ENCODE assay signal across 24 cellular contexts in the genomic region with DNA sequence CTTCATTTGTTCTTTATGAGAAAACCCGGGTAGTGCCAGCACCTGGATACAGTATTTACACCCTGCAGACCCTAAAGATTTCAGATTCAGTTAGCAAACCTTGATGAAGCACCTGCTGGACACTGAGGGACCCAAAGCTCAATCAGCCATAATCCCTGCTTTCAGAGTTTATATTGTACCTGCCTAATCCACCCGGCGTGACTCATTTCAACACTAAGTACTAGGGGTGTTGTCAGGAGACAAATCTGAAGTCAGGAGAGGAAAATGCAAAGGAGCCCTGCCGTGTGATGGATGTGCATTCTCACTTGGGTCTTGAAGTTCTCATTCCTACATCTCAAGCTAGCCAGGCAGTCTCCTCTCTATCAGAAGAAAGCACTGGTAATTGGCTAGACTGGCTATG.
"Had no signal": no experiment of that assay in that cellular context is flagged by ENCODE, and none has a peak within 500 bp of the region (broad histone marks: within the 10 kb centered on the region; RNA-seq: fewer than 3 reads in every experiment).

No MANE protein-coding gene starts in this region.

- H3K4me3 ChIP-seq: breast epithelium, heart left ventricle, stomach, tibial nerve had no signal

- H3K27me3 Mint-ChIP-seq: activated CD4-positive, alpha-beta memory T cell treated with anti-CD3 and anti-CD28 coated beads for 36 hours; activated naive CD4-positive, alpha-beta T cell treated with anti-CD3 and anti-CD28 coated beads, Interleukin-2, amount 10 ng/mL, durations not matched to agents 7 days and 5 days; activated T-cell treated with anti-CD3 and anti-CD28 coated beads, Interleukin-2, amount 50 U/mL, for 24 hours; stimulated activated naive B cell treated with anti-CD40 and anti-IgM and Interleukin-4, amounts not matched to agents 10 μg/mL and 1 μg/mL and 100 μg/mL, for 72 hours had no signal

- H3K27ac ChIP-seq: breast epithelium, heart left ventricle, neutrophil, stomach, tibial nerve had no signal

- H3K4me3 Mint-ChIP-seq: activated CD4-positive, alpha-beta memory T cell treated with anti-CD3 and anti-CD28 coated beads for 36 hours; activated naive CD4-positive, alpha-beta T cell treated with anti-CD3 and anti-CD28 coated beads, Interleukin-2, amount 10 ng/mL, durations not matched to agents 7 days and 5 days; activated naive CD8-positive, alpha-beta T cell treated with anti-CD3 and anti-CD28 coated beads, Interleukin-2, amount 10 ng/mL, durations not matched to agents 7 days and 5 days; activated T-cell treated with anti-CD3 and anti-CD28 coated beads, Interleukin-2, amount 50 U/mL, for 24 hours; nephron; stimulated activated naive B cell treated with anti-CD40 and anti-IgM and Interleukin-4, amounts not matched to agents 10 μg/mL and 1 μg/mL and 100 μg/mL, for 72 hours had no signal

- H3K27me3 ChIP-seq: breast epithelium, heart left ventricle, neutrophil, stomach, tibial nerve had no signal

- DNase-seq: activated CD4-positive, alpha-beta memory T cell treated with anti-CD3 and anti-CD28 coated beads for 36 hours; activated CD4-positive, alpha-beta T cell treated with anti-CD3 and anti-CD28 coated beads for 48 hours; activated CD8-positive, alpha-beta memory T cell treated with anti-CD3 and anti-CD28 coated beads, Interleukin-2, amount 50 U/mL, for 48 hours; activated gamma-delta T cell; activated naive CD4-positive, alpha-beta T cell treated with anti-CD3 and anti-CD28 coated beads, Interleukin-2, amount 10 ng/mL, durations not matched to agents 7 days and 5 days; activated naive CD8-positive, alpha-beta T cell treated with anti-CD3 and anti-CD28 coated beads, Interleukin-2, amount 10 ng/mL, durations not matched to agents 7 days and 5 days; activated T-cell treated with anti-CD3 and anti-CD28 coated beads, Interleukin-2, amount 50 U/mL, for 24 hours; central memory CD4-positive, alpha-beta T cell; foreskin fibroblast; heart left ventricle; hypothalamus; immature natural killer cell; kidney; left colon; mammary epithelial cell; right cardiac atrium; stimulated activated CD4-positive, alpha-beta T cell treated with anti-CD3 and anti-CD28 coated beads, Interleukin-15, amount 100 ng/mL, for 24 hours; stimulated activated CD4-positive, alpha-beta T cell treated with anti-CD3 and anti-CD28 coated beads, Interleukin-2, amount 100 ng/mL, for 24 hours; stimulated activated naive B cell treated with anti-CD40 and anti-IgM and Interleukin-4, amounts not matched to agents 10 μg/mL and 1 μg/mL and 100 μg/mL, for 72 hours; stomach had no signal

- H3K27ac Mint-ChIP-seq: activated CD4-positive, alpha-beta memory T cell treated with anti-CD3 and anti-CD28 coated beads for 36 hours; activated naive CD4-positive, alpha-beta T cell treated with anti-CD3 and anti-CD28 coated beads, Interleukin-2, amount 10 ng/mL, durations not matched to agents 7 days and 5 days; activated naive CD8-positive, alpha-beta T cell treated with anti-CD3 and anti-CD28 coated beads, Interleukin-2, amount 10 ng/mL, durations not matched to agents 7 days and 5 days; activated T-cell treated with anti-CD3 and anti-CD28 coated beads, Interleukin-2, amount 50 U/mL, for 24 hours; nephron; stimulated activated naive B cell treated with anti-CD40 and anti-IgM and Interleukin-4, amounts not matched to agents 10 μg/mL and 1 μg/mL and 100 μg/mL, for 72 hours had no signal

- H3K9me3 Mint-ChIP-seq: activated CD4-positive, alpha-beta memory T cell treated with anti-CD3 and anti-CD28 coated beads for 36 hours; activated naive CD8-positive, alpha-beta T cell treated with anti-CD3 and anti-CD28 coated beads, Interleukin-2, amount 10 ng/mL, durations not matched to agents 7 days and 5 days; activated T-cell treated with anti-CD3 and anti-CD28 coated beads, Interleukin-2, amount 50 U/mL, for 24 hours; immature natural killer cell; nephron had no signal

- H3K9me3 ChIP-seq: breast epithelium, heart left ventricle, neutrophil, stomach, tibial nerve had no signal

- H3K4me1 ChIP-seq: breast epithelium had no signal

- ATAC-seq: heart left ventricle; left colon; right cardiac atrium; stimulated activated naive B cell treated with anti-CD40 and anti-IgM and Interleukin-4, amounts not matched to agents 10 μg/mL and 1 μg/mL and 100 μg/mL, for 72 hours had no signal
